Comparison of ENCODE assay signal across 15 cellular contexts in the genomic region with DNA sequence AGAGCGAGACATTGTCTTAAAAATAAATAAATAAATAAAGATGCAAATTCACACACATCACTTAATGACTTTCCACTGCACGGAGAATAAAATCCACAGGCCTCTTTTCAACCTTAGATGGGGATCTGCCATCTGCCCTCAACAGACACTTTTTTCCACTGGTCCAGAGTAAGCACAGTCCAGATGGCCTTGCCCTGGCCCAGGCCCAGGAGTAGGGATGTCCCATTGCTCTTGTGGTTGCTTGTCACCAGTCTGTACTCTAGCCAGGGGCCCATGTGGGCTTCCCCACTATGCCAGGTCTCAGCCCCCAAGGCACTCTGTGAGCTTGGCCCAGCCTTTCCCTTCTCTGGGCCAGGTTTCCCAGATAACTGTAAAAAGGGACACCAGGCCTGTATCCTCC.
"Had no signal": no experiment of that assay in that cellular context is flagged by ENCODE, and none has a peak within 500 bp of the region (broad histone marks: within the 10 kb centered on the region; RNA-seq: fewer than 3 reads in every experiment).

No MANE protein-coding gene starts in this region.

- H3K4me3 Mint-ChIP-seq: activated CD4-positive, alpha-beta T cell treated with anti-CD3 and anti-CD28 coated beads, Interleukin-2, amount 10 ng/mL, durations not matched to agents 7 days and 5 days; activated naive CD8-positive, alpha-beta T cell treated with anti-CD3 and anti-CD28 coated beads, Interleukin-2, amount 10 ng/mL, durations not matched to agents 7 days and 5 days; activated T-helper 1 cell treated with anti-CD3 and anti-CD28 coated beads, Interleukin-12 subunit alpha, Interleukin-12 subunit beta, Interleukin-2, Interleukin-4 antibody, amounts not matched to agents 30 ng/mL and 10 ng/mL and 1 ng/mL, durations not matched to agents 14 hours and 24 hours and 36 hours; neural crest cell; T-helper 1 cell treated with Interleukin-12 subunit alpha and Interleukin-12 subunit beta and Interleukin-4 antibody, amounts not matched to agents 30 μg/mL and 1 μg/mL, for 36 hours had no signal

- H3K27ac ChIP-seq: breast epithelium, hepatocyte, ovary, transverse colon, vagina had no signal

- H3K4me3 ChIP-seq: breast epithelium, hepatocyte, left ventricle myocardium inferior, ovary, transverse colon, vagina had no signal

- H3K4me1 ChIP-seq: breast epithelium, transverse colon, vagina had no signal

- DNase-seq: activated CD4-positive, alpha-beta T cell treated with anti-CD3 and anti-CD28 coated beads, Interleukin-2, amount 10 ng/mL, durations not matched to agents 7 days and 5 days; activated naive CD8-positive, alpha-beta T cell treated with anti-CD3 and anti-CD28 coated beads, Interleukin-2, amount 10 ng/mL, durations not matched to agents 7 days and 5 days; kidney; left ventricle myocardium inferior; mesendoderm; ovary; stimulated activated CD4-positive, alpha-beta T cell treated with anti-CD3 and anti-CD28 coated beads, Interleukin-12 subunit alpha, Interleukin-12 subunit beta, amount 100 ng/mL, for 4 hours; stimulated activated CD4-positive, alpha-beta T cell treated with anti-CD3 and anti-CD28 coated beads, Interleukin-2, amount 100 ng/mL, for 24 hours; transverse colon had no signal

- H3K27ac Mint-ChIP-seq: activated CD4-positive, alpha-beta T cell treated with anti-CD3 and anti-CD28 coated beads, Interleukin-2, amount 10 ng/mL, durations not matched to agents 7 days and 5 days; activated naive CD8-positive, alpha-beta T cell treated with anti-CD3 and anti-CD28 coated beads, Interleukin-2, amount 10 ng/mL, durations not matched to agents 7 days and 5 days; activated T-helper 1 cell treated with anti-CD3 and anti-CD28 coated beads, Interleukin-12 subunit alpha, Interleukin-12 subunit beta, Interleukin-2, Interleukin-4 antibody, amounts not matched to agents 30 ng/mL and 10 ng/mL and 1 ng/mL, durations not matched to agents 14 hours and 24 hours and 36 hours; T-helper 1 cell treated with Interleukin-12 subunit alpha and Interleukin-12 subunit beta and Interleukin-4 antibody, amounts not matched to agents 30 μg/mL and 1 μg/mL, for 36 hours had no signal

- H3K27me3 ChIP-seq: breast epithelium, hepatocyte, ovary, transverse colon, vagina had no signal

- H3K27me3 Mint-ChIP-seq: activated CD4-positive, alpha-beta T cell treated with anti-CD3 and anti-CD28 coated beads, Interleukin-2, amount 10 ng/mL, durations not matched to agents 7 days and 5 days; activated naive CD8-positive, alpha-beta T cell treated with anti-CD3 and anti-CD28 coated beads, Interleukin-2, amount 10 ng/mL, durations not matched to agents 7 days and 5 days had no signal

- H3K9me3 Mint-ChIP-seq: activated T-helper 1 cell treated with anti-CD3 and anti-CD28 coated beads, Interleukin-12 subunit alpha, Interleukin-12 subunit beta, Interleukin-2, Interleukin-4 antibody, amounts not matched to agents 30 ng/mL and 10 ng/mL and 1 ng/mL, durations not matched to agents 14 hours and 24 hours and 36 hours; neural crest cell; T-helper 1 cell treated with Interleukin-12 subunit alpha and Interleukin-12 subunit beta and Interleukin-4 antibody, amounts not matched to agents 30 μg/mL and 1 μg/mL, for 36 hours had no signal

- H3K9me3 ChIP-seq: breast epithelium, left ventricle myocardium inferior, ovary, transverse colon, vagina had no signal

- H3K36me3 ChIP-seq: breast epithelium, ovary, transverse colon had no signal

- H3K4me1 Mint-ChIP-seq: activated CD4-positive, alpha-beta T cell treated with anti-CD3 and anti-CD28 coated beads, Interleukin-2, amount 10 ng/mL, durations not matched to agents 7 days and 5 days; activated naive CD8-positive, alpha-beta T cell treated with anti-CD3 and anti-CD28 coated beads, Interleukin-2, amount 10 ng/mL, durations not matched to agents 7 days and 5 days; neural crest cell had no signal
